36 cellular contexts compared by ENCODE assay signal in genomic region chr11:9916480-9916879, GRCh38.
"Had no signal": no experiment of that assay in that cellular context is flagged by ENCODE, and none has a peak within 500 bp of the region (broad histone marks: within the 10 kb centered on the region; RNA-seq: fewer than 3 reads in every experiment).

No MANE protein-coding gene starts in this region.

- DNase-seq: activated CD4-positive, alpha-beta memory T cell treated with anti-CD3 and anti-CD28 coated beads for 36 hours; activated CD4-positive, alpha-beta T cell treated with anti-CD3 and anti-CD28 coated beads for 4 hours; activated CD4-positive, alpha-beta T cell treated with anti-CD3 and anti-CD28 coated beads, Interleukin-2, amount 10 ng/mL, durations not matched to agents 24 days and 14 days; activated CD4-positive, alpha-beta T cell treated with anti-CD3 and anti-CD28 coated beads, Interleukin-2, amount 50 U/mL, for 1 hour; activated CD4-positive, alpha-beta T cell treated with anti-CD3 and anti-CD28 coated beads, Interleukin-2, amount 50 U/mL, for 4 hours; activated CD4-positive, CD25-positive, alpha-beta regulatory T cell treated with anti-CD3 and anti-CD28 coated beads, Interleukin-2, amount 50 U/mL, for 72 hours; activated CD8-positive, alpha-beta memory T cell treated with anti-CD3 and anti-CD28 coated beads, Interleukin-2, amount 50 U/mL, for 4 hours; activated CD8-positive, alpha-beta T cell treated with anti-CD3 and anti-CD28 coated beads for 36 hours; activated effector memory CD4-positive, alpha-beta T cell treated with anti-CD3 and anti-CD28 coated beads, Interleukin-2, amount 50 U/mL, for 16 hours; activated gamma-delta T cell treated with Interleukin-2 at 50 U/mL for 16 hours; activated naive CD4-positive, alpha-beta T cell; activated naive CD4-positive, alpha-beta T cell treated with anti-CD3 and anti-CD28 coated beads for 36 hours; activated naive CD4-positive, alpha-beta T cell treated with anti-CD3 and anti-CD28 coated beads, Interleukin-2, amount 50 U/mL, for 16 hours; activated naive CD8-positive, alpha-beta T cell treated with anti-CD3 and anti-CD28 coated beads for 36 hours; activated T-cell treated with anti-CD3 and anti-CD28 coated beads for 4 hours; activated T-cell treated with anti-CD3 and anti-CD28 coated beads, Interleukin-2, amount 50 U/mL, for 1 hour; activated T-cell treated with anti-CD3 and anti-CD28 coated beads, Interleukin-2, amount 50 U/mL, for 4 hours; activated T-cell treated with anti-CD3 and anti-CD28 coated beads, Interleukin-2, amount 50 U/mL, for 72 hours; adrenal gland; amniotic stem cell; aorta; body of pancreas; brain microvascular endothelial cell; central memory CD4-positive, alpha-beta T cell; T-helper 1 cell; T-helper 2 cell; T-helper 9 cell had no signal

- H3K4me1 Mint-ChIP-seq: activated CD4-positive, alpha-beta T cell treated with anti-CD3 and anti-CD28 coated beads, Interleukin-2, amount 10 ng/mL, durations not matched to agents 24 days and 14 days; activated naive CD8-positive, alpha-beta T cell treated with anti-CD3 and anti-CD28 coated beads for 36 hours; activated T-helper 17 cell treated with anti-CD3 and anti-CD28 coated beads, Interleukin-2, amount 50 U/mL, for 72 hours had no signal

- H3K27ac ChIP-seq: adrenal gland, body of pancreas, brain microvascular endothelial cell, breast epithelium, VCaP had no signal

- ATAC-seq: activated CD8-positive, alpha-beta T cell treated with anti-CD3 and anti-CD28 coated beads for 36 hours; activated naive CD4-positive, alpha-beta T cell treated with anti-CD3 and anti-CD28 coated beads, Interleukin-2, amount 50 U/mL, for 72 hours; activated T-cell treated with anti-CD3 and anti-CD28 coated beads, Interleukin-2, amount 50 U/mL, for 4 hours; activated T-cell treated with anti-CD3 and anti-CD28 coated beads, Interleukin-2, amount 50 U/mL, for 72 hours; activated T-helper 17 cell treated with anti-CD3 and anti-CD28 coated beads, Interleukin-2, amount 50 U/mL, for 72 hours; body of pancreas had no signal

- H3K9me3 ChIP-seq: adrenal gland, body of pancreas, breast epithelium had no signal

- H3K36me3 ChIP-seq: adrenal gland, brain microvascular endothelial cell, breast epithelium had no signal

- FAIRE-seq: astrocyte, TTC549 had no signal

- H3K27ac Mint-ChIP-seq: activated CD4-positive, alpha-beta memory T cell treated with anti-CD3 and anti-CD28 coated beads for 36 hours; activated CD4-positive, alpha-beta T cell treated with anti-CD3 and anti-CD28 coated beads, Interleukin-2, amount 10 ng/mL, durations not matched to agents 24 days and 14 days; activated CD8-positive, alpha-beta T cell treated with anti-CD3 and anti-CD28 coated beads for 36 hours; activated naive CD4-positive, alpha-beta T cell treated with anti-CD3 and anti-CD28 coated beads for 36 hours; activated naive CD4-positive, alpha-beta T cell treated with anti-CD3 and anti-CD28 coated beads, Interleukin-2, amount 50 U/mL, for 72 hours; activated naive CD8-positive, alpha-beta T cell treated with anti-CD3 and anti-CD28 coated beads for 36 hours; activated T-cell treated with anti-CD3 and anti-CD28 coated beads, Interleukin-2, amount 50 U/mL, for 72 hours; activated T-helper 1 cell treated with anti-CD3 and anti-CD28 coated beads, Interleukin-12 subunit alpha, Interleukin-12 subunit beta, Interleukin-2, Interleukin-4 antibody, amounts not matched to agents 30 ng/mL and 10 ng/mL and 1 ng/mL, durations not matched to agents 14 hours and 24 hours and 36 hours; activated T-helper 17 cell treated with anti-CD3 and anti-CD28 coated beads, Interleukin-2, amount 50 U/mL, for 72 hours; T-helper 1 cell treated with Interleukin-12 subunit alpha and Interleukin-12 subunit beta and Interleukin-4 antibody, amounts not matched to agents 30 μg/mL and 1 μg/mL, for 36 hours; T-helper 2 cell treated with Interferon-gamma antibody and Interleukin-4, amounts not matched to agents 5 μg/mL and 100 μg/mL, for 36 hours had no signal

- H3K27me3 ChIP-seq: adrenal gland, body of pancreas, brain microvascular endothelial cell, breast epithelium had no signal

- H3K9me3 Mint-ChIP-seq: activated CD4-positive, alpha-beta memory T cell treated with anti-CD3 and anti-CD28 coated beads for 36 hours; activated CD4-positive, alpha-beta T cell treated with anti-CD3 and anti-CD28 coated beads, Interleukin-2, amount 10 ng/mL, durations not matched to agents 24 days and 14 days; activated CD8-positive, alpha-beta T cell treated with anti-CD3 and anti-CD28 coated beads for 36 hours; activated naive CD4-positive, alpha-beta T cell treated with anti-CD3 and anti-CD28 coated beads for 36 hours; activated naive CD4-positive, alpha-beta T cell treated with anti-CD3 and anti-CD28 coated beads, Interleukin-2, amount 50 U/mL, for 72 hours; activated naive CD8-positive, alpha-beta T cell treated with anti-CD3 and anti-CD28 coated beads for 36 hours; activated T-cell treated with anti-CD3 and anti-CD28 coated beads, Interleukin-2, amount 50 U/mL, for 4 hours; activated T-cell treated with anti-CD3 and anti-CD28 coated beads, Interleukin-2, amount 50 U/mL, for 72 hours; activated T-helper 1 cell treated with anti-CD3 and anti-CD28 coated beads, Interleukin-12 subunit alpha, Interleukin-12 subunit beta, Interleukin-2, Interleukin-4 antibody, amounts not matched to agents 30 ng/mL and 10 ng/mL and 1 ng/mL, durations not matched to agents 14 hours and 24 hours and 36 hours; activated T-helper 17 cell treated with anti-CD3 and anti-CD28 coated beads, Interleukin-2, amount 50 U/mL, for 72 hours; T-helper 1 cell treated with Interleukin-12 subunit alpha and Interleukin-12 subunit beta and Interleukin-4 antibody, amounts not matched to agents 30 μg/mL and 1 μg/mL, for 36 hours; T-helper 2 cell treated with Interferon-gamma antibody and Interleukin-4, amounts not matched to agents 5 μg/mL and 100 μg/mL, for 36 hours had no signal

- H3K4me1 ChIP-seq: adrenal gland, body of pancreas, breast epithelium had no signal

- H3K4me3 Mint-ChIP-seq: activated CD4-positive, alpha-beta memory T cell treated with anti-CD3 and anti-CD28 coated beads for 36 hours; activated CD4-positive, alpha-beta T cell treated with anti-CD3 and anti-CD28 coated beads, Interleukin-2, amount 10 ng/mL, durations not matched to agents 24 days and 14 days; activated CD8-positive, alpha-beta T cell treated with anti-CD3 and anti-CD28 coated beads for 36 hours; activated naive CD4-positive, alpha-beta T cell treated with anti-CD3 and anti-CD28 coated beads for 36 hours; activated naive CD8-positive, alpha-beta T cell treated with anti-CD3 and anti-CD28 coated beads for 36 hours; activated T-cell treated with anti-CD3 and anti-CD28 coated beads, Interleukin-2, amount 50 U/mL, for 4 hours; activated T-cell treated with anti-CD3 and anti-CD28 coated beads, Interleukin-2, amount 50 U/mL, for 72 hours; activated T-helper 1 cell treated with anti-CD3 and anti-CD28 coated beads, Interleukin-12 subunit alpha, Interleukin-12 subunit beta, Interleukin-2, Interleukin-4 antibody, amounts not matched to agents 30 ng/mL and 10 ng/mL and 1 ng/mL, durations not matched to agents 14 hours and 24 hours and 36 hours; activated T-helper 17 cell treated with anti-CD3 and anti-CD28 coated beads, Interleukin-2, amount 50 U/mL, for 72 hours; T-helper 1 cell treated with Interleukin-12 subunit alpha and Interleukin-12 subunit beta and Interleukin-4 antibody, amounts not matched to agents 30 μg/mL and 1 μg/mL, for 36 hours; T-helper 2 cell treated with Interferon-gamma antibody and Interleukin-4, amounts not matched to agents 5 μg/mL and 100 μg/mL, for 36 hours had no signal

- H3K4me3 ChIP-seq: adrenal gland, body of pancreas, breast epithelium had no signal

- H3K27me3 Mint-ChIP-seq: activated CD4-positive, alpha-beta memory T cell treated with anti-CD3 and anti-CD28 coated beads for 36 hours; activated CD4-positive, alpha-beta T cell treated with anti-CD3 and anti-CD28 coated beads, Interleukin-2, amount 10 ng/mL, durations not matched to agents 24 days and 14 days; activated CD8-positive, alpha-beta T cell treated with anti-CD3 and anti-CD28 coated beads for 36 hours; activated naive CD8-positive, alpha-beta T cell treated with anti-CD3 and anti-CD28 coated beads for 36 hours; activated T-helper 17 cell treated with anti-CD3 and anti-CD28 coated beads, Interleukin-2, amount 50 U/mL, for 72 hours had no signal

- H3K36me3 Mint-ChIP-seq: activated CD4-positive, alpha-beta memory T cell treated with anti-CD3 and anti-CD28 coated beads for 36 hours; activated naive CD4-positive, alpha-beta T cell treated with anti-CD3 and anti-CD28 coated beads, Interleukin-2, amount 50 U/mL, for 72 hours; activated naive CD8-positive, alpha-beta T cell treated with anti-CD3 and anti-CD28 coated beads for 36 hours had no signal
